In the genomic region with DNA sequence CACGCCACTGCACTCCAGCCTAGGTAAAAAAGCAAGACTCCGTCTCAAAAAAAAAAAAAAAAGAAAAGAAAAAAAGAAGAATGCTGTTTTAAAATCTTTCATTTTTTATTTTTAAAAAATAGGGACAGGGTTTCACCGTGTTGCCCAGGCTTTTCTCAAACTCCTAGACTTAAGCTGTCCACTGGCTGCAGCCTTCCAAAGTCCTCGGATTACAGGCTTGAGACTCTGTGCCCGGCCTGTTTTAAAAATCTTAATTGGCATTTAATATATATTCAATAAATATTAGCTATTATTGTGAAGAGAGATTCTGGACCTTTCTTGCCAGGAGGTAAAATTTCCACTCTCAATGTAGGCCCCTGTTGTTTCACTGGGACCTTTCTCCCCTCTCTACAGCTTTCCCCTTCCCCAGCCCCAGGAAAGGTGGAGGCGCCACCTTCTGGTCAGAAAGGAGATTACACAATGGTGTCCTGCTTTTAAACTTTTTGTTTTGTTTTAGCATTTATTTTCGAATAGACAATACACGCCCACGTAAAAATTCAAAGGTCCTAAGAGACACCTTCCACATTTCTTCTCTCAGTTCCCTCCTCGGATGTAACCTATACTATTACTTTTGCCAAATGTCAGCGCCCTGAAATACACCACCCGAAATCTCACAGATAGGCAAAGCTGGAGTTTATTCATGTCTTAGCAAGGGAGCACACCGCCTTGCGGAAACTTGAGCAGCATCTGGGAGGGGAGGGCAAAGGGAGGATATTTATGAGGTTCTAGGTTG, we compare ENCODE assay signal across 8 cellular contexts. TPM values are rescaled to one million over a fixed set of nuclear protein-coding genes. Genes with fewer than 3 reads are reported as not detected.
DNase-seq lines count a peak whose midpoint lies in the region; ATAC-seq and TF ChIP-seq lines count a peak whose summit lies in the region.

No MANE protein-coding gene starts in this region.

- no peak overlapping the region for H3K27ac ChIP-seq in SK-N-SH (ENCODE audit: low read depth in 2 of 2, low read length in 1 of 2)
- H3K27ac ChIP-seq in right atrium auricular region: no peak overlapping the region

- no peaks in the 10 kb centered on the region for H3F3A ChIP-seq in SK-N-SH (replicated peaks; ENCODE audit: insufficient read depth)

- DNase-seq in Daoy (ENCODE audit: low read depth) (peak; percentile 11), HS-5 (ENCODE audit: low read depth) (peak; percentile 10), SK-N-SH (peak; percentile 76), right atrium auricular region (ENCODE audit: low spot score) (no peak), retinal pigment epithelial cell (ENCODE audit: low read depth) (no peak)
- DNase-seq in activated naive CD8-positive, alpha-beta T cell treated with anti-CD3 and anti-CD28 coated beads, Interleukin-2, amount 10 ng/mL, durations not matched to agents 7 days and 5 days: peak; percentile 39

- H3K9me2 ChIP-seq in SK-N-SH: no peaks in the 10 kb centered on the region

- peak overlapping the region; percentile 83 for H2AFZ ChIP-seq in SK-N-SH (ENCODE audit: low read depth)

- H3K4me1 Mint-ChIP-seq in activated naive CD8-positive, alpha-beta T cell treated with anti-CD3 and anti-CD28 coated beads, Interleukin-2, amount 10 ng/mL, durations not matched to agents 7 days and 5 days: peaks cover 5% of the 10 kb centered on the region

- H3K4me1 ChIP-seq in SK-N-SH (ENCODE audit: control insufficient read depth in 1 of 2, insufficient read depth in 2 of 2, low read depth in 1 of 2, low read length in 1 of 2): no peaks in the 10 kb centered on the region
- H3K4me1 ChIP-seq in right atrium auricular region: no peaks in the 10 kb centered on the region

- H3K4me3 ChIP-seq in SK-N-SH (ENCODE audit: low read depth in 2 of 2, low read length in 1 of 2): peak overlapping the region; percentile 50 to 67
- peak overlapping the region; percentile 42 to 48 for H3K4me3 ChIP-seq in right atrium auricular region
- peak overlapping the region; percentile 57 for H3K4me3 ChIP-seq in retinal pigment epithelial cell (ENCODE audit: low read length)

- H3K4me2 ChIP-seq in SK-N-SH: peak overlapping the region; percentile 71

- POLR2A ChIA-PET in SK-N-SH (lab: Yijun Ruan, JAX): interaction anchor here (0.6 to 1.3 kb wide), 3 partner anchors 67 to 212 kb away, joined by 3 to 4 read pairs (median 4); no protein-coding TSS in a partner anchor
- POLR2A ChIA-PET in activated naive CD8-positive, alpha-beta T cell treated with anti-CD3 and anti-CD28 coated beads, Interleukin-2, amount 10 ng/mL, durations not matched to agents 7 days and 5 days (lab: Charles Lee): interaction anchor here (1.0 kb wide), 1 partner anchor 55 kb away, joined by 4 read pairs; no protein-coding TSS in a partner anchor

- no peak for TF ChIP-seq EP300 in SK-N-SH (IDR thresholded peaks at IDR 0.05; ENCODE audit: borderline replicate concordance in 1 of 2, low read depth in 1 of 2, low read length in 1 of 2)

- peak; percentile 39 for ATAC-seq in activated naive CD8-positive, alpha-beta T cell treated with anti-CD3 and anti-CD28 coated beads, Interleukin-2, amount 10 ng/mL, durations not matched to agents 7 days and 5 days (ENCODE audit: low read depth)
- ATAC-seq in GM21717 (IDR thresholded peaks at IDR 0.05; ENCODE audit: unreplicated experiment): no peak
- ATAC-seq in HG03442 (IDR thresholded peaks at IDR 0.05; ENCODE audit: unreplicated experiment): no peak

- WGBS in SK-N-SH (ENCODE audit: low lambda C conversion rate): 30% methylated on average over 14 of the region's 14 CpGs

- H3K79me2 ChIP-seq in SK-N-SH (ENCODE audit: insufficient read depth): no peaks in the 10 kb centered on the region

- H4K20me1 ChIP-seq in SK-N-SH (ENCODE audit: insufficient read depth): no peaks in the 10 kb centered on the region

- no peaks in the 10 kb centered on the region for H3K36me3 Mint-ChIP-seq in activated naive CD8-positive, alpha-beta T cell treated with anti-CD3 and anti-CD28 coated beads, Interleukin-2, amount 10 ng/mL, durations not matched to agents 7 days and 5 days

- TF ChIP-seq RAD21 in SK-N-SH (IDR thresholded peaks at IDR 0.05; ENCODE audit: low read length): peak; percentile 80

- no peaks in the 10 kb centered on the region for H3K9me3 Mint-ChIP-seq in activated naive CD8-positive, alpha-beta T cell treated with anti-CD3 and anti-CD28 coated beads, Interleukin-2, amount 10 ng/mL, durations not matched to agents 7 days and 5 days

- peak; percentile 93 for TF ChIP-seq CTCF in SK-N-SH (IDR thresholded peaks at IDR 0.05)
- peak; percentile 93 to 95 for TF ChIP-seq CTCF in right atrium auricular region (IDR thresholded peaks at IDR 0.05)
- peak; percentile 87 for TF ChIP-seq CTCF in retinal pigment epithelial cell (conservative IDR thresholded peaks at IDR 0.05; ENCODE audit: low read depth, low read length)

- H3K27me3 ChIP-seq in SK-N-SH (ENCODE audit: insufficient read depth) (no peaks in the 10 kb centered on the region), right atrium auricular region (no peaks in the 10 kb centered on the region)

- CTCF ChIA-PET in SK-N-SH (lab: Yijun Ruan, JAX): interaction anchor here (0.6 to 4.0 kb wide), 67 partner anchors 9 to 348 kb away, joined by 3 to 48 read pairs (median 6); a partner anchor contains a TSS

- H3K9ac ChIP-seq in SK-N-SH: peak overlapping the region; percentile 32; the same call in 1 of the 2 replicates

- peaks cover 10% of the 10 kb centered on the region for H3K27me3 Mint-ChIP-seq in activated naive CD8-positive, alpha-beta T cell treated with anti-CD3 and anti-CD28 coated beads, Interleukin-2, amount 10 ng/mL, durations not matched to agents 7 days and 5 days

- peak overlapping the region; percentile 95 for H3K4me3 Mint-ChIP-seq in activated naive CD8-positive, alpha-beta T cell treated with anti-CD3 and anti-CD28 coated beads, Interleukin-2, amount 10 ng/mL, durations not matched to agents 7 days and 5 days

- H3K9me3 ChIP-seq in SK-N-SH (no peaks in the 10 kb centered on the region), right atrium auricular region (no peaks in the 10 kb centered on the region)

- H3K36me3 ChIP-seq in SK-N-SH (replicated peaks in 1 of 2; ENCODE audit: control insufficient read depth in 1 of 2, insufficient read depth in 2 of 2, low read length in 1 of 2): no peaks in the 10 kb centered on the region
- no peaks in the 10 kb centered on the region for H3K36me3 ChIP-seq in right atrium auricular region

- peak overlapping the region; percentile 31 for H3K27ac Mint-ChIP-seq in activated naive CD8-positive, alpha-beta T cell treated with anti-CD3 and anti-CD28 coated beads, Interleukin-2, amount 10 ng/mL, durations not matched to agents 7 days and 5 days

TF ChIP-seq in SK-N-SH, 30 proteins besides CTCF, POLR2A, EP300 and RAD21:
- TF ChIP-seq SIN3A (IDR thresholded peaks at IDR 0.05; ENCODE audit: borderline replicate concordance, low read depth, low read length) (no peak), SMC3 (IDR thresholded peaks at IDR 0.05; ENCODE audit: low read depth, low read length) (peak; percentile 79), NRF1 (IDR thresholded peaks at IDR 0.05; ENCODE audit: low read depth, low read length) (no peak), FOXM1 (IDR thresholded peaks at IDR 0.05; ENCODE audit: low read depth) (no peak)

RNA-seq across cellular contexts. Expression of a gene that starts 23.8 kb away (rescaled TPM):
- total RNA-seq in Daoy (2014; rRNA removed; shearing (Covaris generic)): 11.3 and 24.4 TPM in 2 replicates
- polyA plus RNA-seq in SK-N-SH (2012; rRNA removed): 27.0 and 34.2 TPM in 2 replicates
- polyA plus RNA-seq in SK-N-SH (2012; cell fraction: cytosol; rRNA removed): 21.0 and 21.9 TPM in 2 replicates
- 122 and 135 TPM in 2 replicates for polyA plus RNA-seq in SK-N-SH (2012; cell fraction: nucleus; rRNA removed)
- 10 to 100 TPM; 20.6 to 23.9 TPM for total RNA-seq in activated naive CD8-positive, alpha-beta T cell treated with anti-CD3 and anti-CD28 coated beads, Interleukin-2, amount 10 ng/mL, durations not matched to agents 7 days and 5 days
- total RNA-seq in right atrium auricular region: 10 to 100 TPM; 22.7 to 58.4 TPM

RNA-seq across cellular contexts. Expression of a gene that starts 58.9 kb away (rescaled TPM):
- 87.9 and 97.9 TPM in 2 replicates for total RNA-seq in Daoy (2014; rRNA removed; shearing (Covaris generic))
- 132 and 196 TPM in 2 replicates for polyA plus RNA-seq in SK-N-SH (2012; rRNA removed)
- 113 and 128 TPM in 2 replicates for polyA plus RNA-seq in SK-N-SH (2012; cell fraction: cytosol; rRNA removed)
- 163 and 273 TPM in 2 replicates for polyA plus RNA-seq in SK-N-SH (2012; cell fraction: nucleus; rRNA removed)
- 100 to 1,000 TPM; 183 to 192 TPM for total RNA-seq in activated naive CD8-positive, alpha-beta T cell treated with anti-CD3 and anti-CD28 coated beads, Interleukin-2, amount 10 ng/mL, durations not matched to agents 7 days and 5 days
- 100 to 1,000 TPM; 101 to 112 TPM for total RNA-seq in right atrium auricular region

Comparison
In these comparisons a context has a peak if more than half of its experiments do, and no peak if none do; other contexts are left out.
1. DNase-seq: peak in Daoy (single experiment), HS-5 (single experiment), SK-N-SH (single experiment) and activated naive CD8-positive, alpha-beta T cell treated with anti-CD3 and anti-CD28 coated beads, Interleukin-2, amount 10 ng/mL, durations not matched to agents 7 days and 5 days (single experiment); none in right atrium auricular region (single experiment) and retinal pigment epithelial cell (single experiment).
2. Peak in every context shown above with its lines, with median percentiles within 50 percentile points of each other: H3K4me3 ChIP-seq and CTCF ChIP-seq.